Comparison of ENCODE assay signal across 9 cellular contexts in the genomic region with DNA sequence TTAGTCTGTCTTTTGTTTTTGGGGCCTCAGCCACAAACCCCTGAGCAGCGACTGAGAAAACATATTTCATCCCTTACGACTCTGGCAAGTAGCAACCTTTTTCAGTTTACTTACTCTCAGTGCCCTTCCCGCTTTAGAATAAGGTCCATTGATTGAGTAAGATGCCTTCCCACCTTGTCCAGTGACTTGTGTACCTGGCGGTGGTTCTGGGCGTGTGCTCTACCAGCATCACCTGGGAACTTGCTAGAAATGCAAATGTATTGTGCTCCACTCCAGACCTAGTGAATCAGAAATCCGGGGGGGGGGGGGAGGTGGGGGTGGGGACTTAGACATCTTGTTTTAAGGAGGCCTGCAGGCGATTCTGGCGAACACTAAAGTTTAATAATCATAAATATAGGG.
DNase-seq lines count a peak whose midpoint lies in the region; ATAC-seq and TF ChIP-seq lines count a peak whose summit lies in the region.
"Had no signal": no experiment of that assay in that cellular context is flagged by ENCODE, and none has a peak within 500 bp of the region (broad histone marks: within the 10 kb centered on the region; RNA-seq: fewer than 3 reads in every experiment).

No MANE protein-coding gene starts in this region.

- peak overlapping the region in 31 of 59 donors; percentile 7 to 71 (median 58) for H3K4me3 ChIP-seq in dorsolateral prefrontal cortex

- H3K9me3 Mint-ChIP-seq in activated CD8-positive, alpha-beta memory T cell treated with anti-CD3 and anti-CD28 coated beads, Interleukin-2, amount 10 ng/mL, durations not matched to agents 7 days and 5 days (ENCODE audit: low read depth): no peaks in the 10 kb centered on the region
- no peaks in the 10 kb centered on the region for H3K9me3 Mint-ChIP-seq in stimulated activated effector memory CD8-positive, alpha-beta T cell treated with anti-CD3 and anti-CD28 coated beads, Interleukin-12 subunit alpha, Interleukin-12 subunit beta, amount 100 ng/mL, for 72 hours
- H3K9me3 Mint-ChIP-seq in mesothelial cell of epicardium: no peaks in the 10 kb centered on the region

- no peak overlapping the region for H3K27ac ChIP-seq in dorsolateral prefrontal cortex
- H3K27ac ChIP-seq: gastroesophageal sphincter had no signal

- H3K27ac Mint-ChIP-seq in activated CD8-positive, alpha-beta memory T cell treated with anti-CD3 and anti-CD28 coated beads, Interleukin-2, amount 10 ng/mL, durations not matched to agents 7 days and 5 days: peak overlapping the region; percentile 90
- H3K27ac Mint-ChIP-seq in stimulated activated effector memory CD8-positive, alpha-beta T cell treated with anti-CD3 and anti-CD28 coated beads, Interleukin-12 subunit alpha, Interleukin-12 subunit beta, amount 100 ng/mL, for 72 hours: peak overlapping the region; percentile 77
- no peak overlapping the region for H3K27ac Mint-ChIP-seq in mesothelial cell of epicardium

- peaks cover 18% of the 10 kb centered on the region for H3K27me3 Mint-ChIP-seq in activated CD8-positive, alpha-beta memory T cell treated with anti-CD3 and anti-CD28 coated beads, Interleukin-2, amount 10 ng/mL, durations not matched to agents 7 days and 5 days
- peaks cover 39% of the 10 kb centered on the region for H3K27me3 Mint-ChIP-seq in mesothelial cell of epicardium (ENCODE audit: low read depth)

- no peak for DNase-seq in activated CD8-positive, alpha-beta memory T cell treated with anti-CD3 and anti-CD28 coated beads, Interleukin-2, amount 10 ng/mL, durations not matched to agents 7 days and 5 days
- no peak for DNase-seq in activated CD8-positive, alpha-beta memory T cell treated with anti-CD3 and anti-CD28 coated beads, Interleukin-2, amount 50 U/mL, for 4 hours
- DNase-seq in dorsolateral prefrontal cortex (no peak), NCI-H1694 treated with DMSO at 0.1 percent for 48 hours (lab: John Stamatoyannopoulos, UW) (no peak), mesothelial cell of epicardium (ENCODE audit: low spot score in 2 of 2, unreplicated experiment in 2 of 2) (no peak)
- no peak for DNase-seq in stimulated activated effector memory CD8-positive, alpha-beta T cell treated with anti-CD3 and anti-CD28 coated beads, Interleukin-12 subunit alpha, Interleukin-12 subunit beta, amount 100 ng/mL, for 72 hours (ENCODE audit: low spot score in 2 of 2)

- H3K4me1 Mint-ChIP-seq in activated CD8-positive, alpha-beta memory T cell treated with anti-CD3 and anti-CD28 coated beads, Interleukin-2, amount 10 ng/mL, durations not matched to agents 7 days and 5 days: peaks cover 49% of the 10 kb centered on the region
- peaks cover 72% of the 10 kb centered on the region for H3K4me1 Mint-ChIP-seq in stimulated activated effector memory CD8-positive, alpha-beta T cell treated with anti-CD3 and anti-CD28 coated beads, Interleukin-12 subunit alpha, Interleukin-12 subunit beta, amount 100 ng/mL, for 72 hours
- peaks cover 34% of the 10 kb centered on the region for H3K4me1 Mint-ChIP-seq in mesothelial cell of epicardium

- ATAC-seq in activated CD8-positive, alpha-beta memory T cell treated with anti-CD3 and anti-CD28 coated beads, Interleukin-2, amount 10 ng/mL, durations not matched to agents 7 days and 5 days: no peak
- ATAC-seq in HG03469 (IDR thresholded peaks at IDR 0.05; ENCODE audit: unreplicated experiment): peak; percentile 19
- no peak for ATAC-seq in stimulated activated effector memory CD8-positive, alpha-beta T cell treated with anti-CD3 and anti-CD28 coated beads, Interleukin-12 subunit alpha, Interleukin-12 subunit beta, amount 100 ng/mL, for 72 hours
- ATAC-seq in GM21367 (IDR thresholded peaks at IDR 0.05; ENCODE audit: unreplicated experiment): no peak

- H3K36me3 Mint-ChIP-seq in activated CD8-positive, alpha-beta memory T cell treated with anti-CD3 and anti-CD28 coated beads, Interleukin-2, amount 10 ng/mL, durations not matched to agents 7 days and 5 days: no peaks in the 10 kb centered on the region
- H3K36me3 Mint-ChIP-seq in stimulated activated effector memory CD8-positive, alpha-beta T cell treated with anti-CD3 and anti-CD28 coated beads, Interleukin-12 subunit alpha, Interleukin-12 subunit beta, amount 100 ng/mL, for 72 hours: no peaks in the 10 kb centered on the region
- no peaks in the 10 kb centered on the region for H3K36me3 Mint-ChIP-seq in mesothelial cell of epicardium

- H3K27me3 ChIP-seq in dorsolateral prefrontal cortex: peaks cover 0 to 3% (median 0%) of the 10 kb centered on the region in 45 donors

- TF ChIP-seq CTCF in dorsolateral prefrontal cortex (IDR thresholded peaks at IDR 0.05 in 54 of 56, conservative IDR thresholded peaks at IDR 0.05 in 2 of 56; ENCODE audit: low read depth in 1 of 56, partially characterized antibody in 56 of 56) (no peak), mesothelial cell of epicardium (IDR thresholded peaks at IDR 0.05; ENCODE audit: unreplicated experiment) (no peak)

- intact Hi-C loops in dorsolateral prefrontal cortex (cut with DNase I): loop anchor here (2.0 to 5.0 kb wide), 2 partner anchors 48 kb away; no protein-coding TSS in a partner anchor

- H3K4me3 Mint-ChIP-seq in activated CD8-positive, alpha-beta memory T cell treated with anti-CD3 and anti-CD28 coated beads, Interleukin-2, amount 10 ng/mL, durations not matched to agents 7 days and 5 days: peak overlapping the region; percentile 25
- H3K4me3 Mint-ChIP-seq in stimulated activated effector memory CD8-positive, alpha-beta T cell treated with anti-CD3 and anti-CD28 coated beads, Interleukin-12 subunit alpha, Interleukin-12 subunit beta, amount 100 ng/mL, for 72 hours: peak overlapping the region; percentile 81
- no peak overlapping the region for H3K4me3 Mint-ChIP-seq in mesothelial cell of epicardium

- CTCF ChIA-PET in activated CD8-positive, alpha-beta memory T cell treated with anti-CD3 and anti-CD28 coated beads, Interleukin-2, amount 10 ng/mL, durations not matched to agents 7 days and 5 days (lab: Charles Lee): interaction anchor here (0.7 to 7.9 kb wide), 46 partner anchors 9 to 695 kb away, joined by 3 to 139 read pairs (median 5); partner anchors contain the start of genes EXTL2 and SLC30A7
